ENCODE assay signal across 1 cellular context in the genomic region with DNA sequence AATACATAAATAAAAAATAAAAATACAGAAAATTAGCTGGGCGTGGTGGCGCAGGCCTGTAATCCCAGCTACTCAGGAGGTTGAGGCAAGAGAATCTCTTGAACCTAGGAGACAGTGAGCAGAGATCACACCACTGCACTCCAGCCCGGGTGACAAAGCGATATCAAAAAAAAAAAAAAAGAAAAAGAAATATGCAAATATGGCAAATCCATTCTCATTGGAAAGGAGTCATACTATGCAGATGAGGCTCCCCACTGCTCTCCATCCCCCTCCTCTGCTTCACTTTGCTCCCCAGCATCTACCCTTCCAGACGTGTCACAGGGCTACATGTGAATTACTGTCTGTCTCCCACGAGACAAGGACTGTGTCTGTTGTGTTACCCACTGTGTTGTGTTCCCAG.
TF ChIP-seq lines count a peak whose summit lies in the region.

No MANE protein-coding gene starts in this region.

TF ChIP-seq in H1, 55 proteins besides CTCF, POLR2A, EP300 and RAD21:
- TF ChIP-seq JUND (IDR thresholded peaks at IDR 0.05; ENCODE audit: low read length) (no peak), CBX8 (IDR thresholded peaks at IDR 0.05; ENCODE audit: borderline replicate concordance, low read depth, low read length) (no peak), PHF8 (conservative IDR thresholded peaks at IDR 0.05; ENCODE audit: low read depth, low read length) (no peak), CREB1 (IDR thresholded peaks at IDR 0.05) (no peak), KDM1A (IDR thresholded peaks at IDR 0.05; ENCODE audit: borderline replicate concordance, low read length) (no peak), SUZ12 (IDR thresholded peaks at IDR 0.05; ENCODE audit: low read length) (no peak), ASH2L (IDR thresholded peaks at IDR 0.05; ENCODE audit: low read length) (no peak), TAF1 (IDR thresholded peaks at IDR 0.05; ENCODE audit: low read depth, low read length) (no peak), SP1 (IDR thresholded peaks at IDR 0.05; ENCODE audit: low read depth, low read length) (no peak), KDM4A (IDR thresholded peaks at IDR 0.05; ENCODE audit: low read depth, low read length, severe bottlenecking) (no peak), TEAD4 (IDR thresholded peaks at IDR 0.05; ENCODE audit: low read depth, low read length) (no peak)
- TF ChIP-seq, protein P1, sequence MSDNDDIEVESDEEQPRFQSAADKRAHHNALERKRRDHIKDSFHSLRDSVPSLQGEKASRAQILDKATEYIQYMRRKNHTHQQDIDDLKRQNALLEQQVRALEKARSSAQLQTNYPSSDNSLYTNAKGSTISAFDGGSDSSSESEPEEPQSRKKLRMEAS (IDR thresholded peaks at IDR 0.05), result no peak
- TF ChIP-seq, protein P2, sequence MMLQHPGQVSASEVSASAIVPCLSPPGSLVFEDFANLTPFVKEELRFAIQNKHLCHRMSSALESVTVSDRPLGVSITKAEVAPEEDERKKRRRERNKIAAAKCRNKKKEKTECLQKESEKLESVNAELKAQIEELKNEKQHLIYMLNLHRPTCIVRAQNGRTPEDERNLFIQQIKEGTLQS (IDR thresholded peaks at IDR 0.05; ENCODE audit: insufficient read depth, low read depth, low read length), result no peak
